In the genomic region with DNA sequence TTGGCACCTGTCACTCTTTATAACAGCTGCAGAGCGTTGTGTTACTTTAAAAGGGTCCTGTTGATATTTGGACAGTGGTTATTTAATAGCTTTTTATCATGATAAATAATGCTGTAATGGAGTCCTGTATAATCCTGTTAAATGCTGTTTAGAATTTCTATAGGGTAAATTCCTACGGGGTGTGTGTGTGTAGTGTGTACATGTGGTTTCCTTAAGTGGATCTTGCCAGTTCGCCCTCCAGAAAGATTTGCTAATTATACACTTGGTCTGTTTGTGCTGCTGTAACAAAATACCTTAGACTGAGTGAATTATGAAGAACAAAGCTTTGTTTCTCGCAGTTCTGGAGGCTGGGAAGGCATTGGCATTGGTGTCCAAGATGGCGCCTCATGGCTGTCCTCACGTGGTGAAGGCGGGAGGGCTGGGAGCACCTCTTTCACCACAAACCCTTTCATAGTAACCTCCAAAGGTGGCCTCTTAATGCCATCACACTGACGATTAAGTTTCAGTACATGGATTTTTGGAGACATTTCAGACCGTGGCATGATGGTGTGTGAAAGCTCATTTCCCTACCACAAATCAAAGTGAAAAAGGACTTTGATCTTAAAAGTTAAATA, we compare ENCODE assay signal across 22 cellular contexts.
A peak's percentile ranks its signal among the peaks of the same experiment; 100 is the strongest.
DNase-seq lines count a peak whose midpoint lies in the region; ATAC-seq lines count a peak whose summit lies in the region.
"Had no signal": no experiment of that assay in that cellular context is flagged by ENCODE, and none has a peak within 500 bp of the region (broad histone marks: within the 10 kb centered on the region; RNA-seq: fewer than 3 reads in every experiment).

No MANE protein-coding gene starts in this region.

- H3K36me3 Mint-ChIP-seq in effector memory CD8-positive, alpha-beta T cell (ENCODE audit: insufficient read depth), result peaks cover 87% of the 10 kb centered on the region

- DNase-seq in NCI-H2107 treated with DMSO at 0.1 percent for 48 hours (lab: John Stamatoyannopoulos, UW; ENCODE audit: unreplicated experiment) (peak; percentile 85), NCI-H2107 (lab: John Stamatoyannopoulos, UW) (no peak), OCI-M1 (lab: John Stamatoyannopoulos, UW) (no peak), AML-193 (lab: John Stamatoyannopoulos, UW) (no peak), SIG-M5 treated with dmso at 0.1 percent for 504 hours (lab: John Stamatoyannopoulos, UW; ENCODE audit: unreplicated experiment) (no peak)
- DNase-seq in stimulated activated naive CD8-positive, alpha-beta T cell treated with anti-CD3 and anti-CD28 coated beads, Interleukin-15, Interleukin-2, amounts not matched to agents 100 U/mL and 50 U/mL, for 24 hours, result no peak
- DNase-seq in stimulated activated naive CD8-positive, alpha-beta T cell treated with anti-CD3 and anti-CD28 coated beads, Interleukin-15, amount 100 ng/mL, for 72 hours, result no peak
- DNase-seq in effector memory CD8-positive, alpha-beta T cell, result no peak
- DNase-seq: 8988T; activated CD8-positive, alpha-beta memory T cell treated with anti-CD3 and anti-CD28 coated beads, Interleukin-2, amount 10 ng/mL, durations not matched to agents 7 days and 5 days; CD4-positive, CD25-positive, alpha-beta regulatory T cell; central memory CD4-positive, alpha-beta T cell; hypothalamus; Kasumi-1; left lung; mesenchymal stem cell; NCI-H774; occipital lobe; stimulated activated CD4-positive, alpha-beta T cell treated with anti-CD3 and anti-CD28 coated beads, Interleukin-4, amount 100 ng/mL, for 4 hours had no signal

- H3K9me3 Mint-ChIP-seq in stimulated activated naive CD8-positive, alpha-beta T cell treated with anti-CD3 and anti-CD28 coated beads, Interleukin-15, amount 100 ng/mL, for 72 hours, result peaks cover 6 to 7% of the 10 kb centered on the region in 2 donors
- no peaks in the 10 kb centered on the region for H3K9me3 Mint-ChIP-seq in effector memory CD8-positive, alpha-beta T cell
- H3K9me3 Mint-ChIP-seq: activated T-helper 2 cell treated with anti-CD3 and anti-CD28 coated beads, Interferon-gamma antibody, Interleukin-2, Interleukin-4, amounts not matched to agents 10 μg/mL and 5 μg/mL and 100 μg/mL, durations not matched to agents 14 hours and 24 hours and 36 hours; stimulated activated memory B cell treated with anti-CD40 and anti-IgM and Interleukin-4, amounts not matched to agents 10 μg/mL and 1 μg/mL and 100 μg/mL, for 72 hours; T-helper 2 cell treated with Interferon-gamma antibody and Interleukin-4, amounts not matched to agents 5 μg/mL and 100 μg/mL, for 36 hours had no signal

- H3K4me3 Mint-ChIP-seq in stimulated activated naive CD8-positive, alpha-beta T cell treated with anti-CD3 and anti-CD28 coated beads, Interleukin-15, amount 100 ng/mL, for 72 hours, result peak overlapping the region in 1 of 2 donors; percentile 18
- no peak overlapping the region for H3K4me3 Mint-ChIP-seq in effector memory CD8-positive, alpha-beta T cell
- H3K4me3 Mint-ChIP-seq: activated CD8-positive, alpha-beta memory T cell treated with anti-CD3 and anti-CD28 coated beads, Interleukin-2, amount 10 ng/mL, durations not matched to agents 7 days and 5 days; stimulated activated memory B cell treated with anti-CD40 and anti-IgM and Interleukin-4, amounts not matched to agents 10 μg/mL and 1 μg/mL and 100 μg/mL, for 72 hours; T-helper 2 cell treated with Interferon-gamma antibody and Interleukin-4, amounts not matched to agents 5 μg/mL and 100 μg/mL, for 36 hours had no signal

- H3K4me1 Mint-ChIP-seq in stimulated activated naive CD8-positive, alpha-beta T cell treated with anti-CD3 and anti-CD28 coated beads, Interleukin-15, amount 100 ng/mL, for 72 hours, result peaks cover 70% of the 10 kb centered on the region
- peaks cover 21 to 22% of the 10 kb centered on the region in 2 donors for H3K4me1 Mint-ChIP-seq in effector memory CD8-positive, alpha-beta T cell (ENCODE audit: low read depth in 2 of 2)

- no peaks in the 10 kb centered on the region for H3K27me3 Mint-ChIP-seq in stimulated activated naive CD8-positive, alpha-beta T cell treated with anti-CD3 and anti-CD28 coated beads, Interleukin-15, amount 100 ng/mL, for 72 hours
- no peaks in the 10 kb centered on the region for H3K27me3 Mint-ChIP-seq in effector memory CD8-positive, alpha-beta T cell
- H3K27me3 Mint-ChIP-seq: activated CD8-positive, alpha-beta memory T cell treated with anti-CD3 and anti-CD28 coated beads, Interleukin-2, amount 10 ng/mL, durations not matched to agents 7 days and 5 days; CD4-positive, CD25-positive, alpha-beta regulatory T cell; stimulated activated memory B cell treated with anti-CD40 and anti-IgM and Interleukin-4, amounts not matched to agents 10 μg/mL and 1 μg/mL and 100 μg/mL, for 72 hours had no signal

- ATAC-seq in stimulated activated naive CD8-positive, alpha-beta T cell treated with anti-CD3 and anti-CD28 coated beads, Interleukin-15, Interleukin-2, amounts not matched to agents 100 U/mL and 50 U/mL, for 24 hours, result peak; percentile 40
- no peak for ATAC-seq in stimulated activated naive CD8-positive, alpha-beta T cell treated with anti-CD3 and anti-CD28 coated beads, Interleukin-15, amount 100 ng/mL, for 72 hours
- ATAC-seq in effector memory CD8-positive, alpha-beta T cell (replicated peaks), result no peak
- ATAC-seq: activated CD8-positive, alpha-beta memory T cell treated with anti-CD3 and anti-CD28 coated beads, Interleukin-2, amount 10 ng/mL, durations not matched to agents 7 days and 5 days; left lung; stimulated activated memory B cell treated with anti-CD40 and anti-IgM and Interleukin-4, amounts not matched to agents 10 μg/mL and 1 μg/mL and 100 μg/mL, for 72 hours had no signal

- H3K27ac Mint-ChIP-seq in stimulated activated naive CD8-positive, alpha-beta T cell treated with anti-CD3 and anti-CD28 coated beads, Interleukin-15, amount 100 ng/mL, for 72 hours, result peak overlapping the region in 1 of 2 donors; percentile 78
- H3K27ac Mint-ChIP-seq in effector memory CD8-positive, alpha-beta T cell, result peak overlapping the region; percentile 41 to 57
- H3K27ac Mint-ChIP-seq: activated CD8-positive, alpha-beta memory T cell treated with anti-CD3 and anti-CD28 coated beads, Interleukin-2, amount 10 ng/mL, durations not matched to agents 7 days and 5 days; activated T-helper 2 cell treated with anti-CD3 and anti-CD28 coated beads, Interferon-gamma antibody, Interleukin-2, Interleukin-4, amounts not matched to agents 10 μg/mL and 5 μg/mL and 100 μg/mL, durations not matched to agents 14 hours and 24 hours and 36 hours; stimulated activated memory B cell treated with anti-CD40 and anti-IgM and Interleukin-4, amounts not matched to agents 10 μg/mL and 1 μg/mL and 100 μg/mL, for 72 hours; T-helper 2 cell treated with Interferon-gamma antibody and Interleukin-4, amounts not matched to agents 5 μg/mL and 100 μg/mL, for 36 hours had no signal
